Comparison of ENCODE assay signal across 22 cellular contexts in the genomic region with DNA sequence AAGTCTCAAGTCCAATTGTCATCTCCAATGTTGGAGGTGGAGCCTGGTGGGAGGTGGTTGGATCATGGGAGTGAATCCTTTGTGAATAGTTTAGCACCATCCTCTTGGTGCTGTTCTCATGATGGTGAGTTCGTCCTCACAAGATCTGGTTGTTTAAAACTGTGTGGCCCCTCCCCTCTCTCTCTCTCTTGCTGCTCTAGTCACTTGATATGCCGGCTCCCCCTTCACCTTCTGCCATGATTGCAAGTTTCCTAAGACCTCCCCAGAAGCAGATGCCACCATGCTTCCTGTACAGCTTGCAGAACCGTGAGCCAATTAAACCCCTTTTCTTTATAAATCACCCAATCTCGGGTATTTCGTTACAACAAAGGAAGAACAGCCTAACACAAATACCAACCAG.
DNase-seq lines count a peak whose midpoint lies in the region; ATAC-seq and TF ChIP-seq lines count a peak whose summit lies in the region.
"Had no signal": no experiment of that assay in that cellular context is flagged by ENCODE, and none has a peak within 500 bp of the region (broad histone marks: within the 10 kb centered on the region; RNA-seq: fewer than 3 reads in every experiment).

No MANE protein-coding gene starts in this region.

- H3K27me3 ChIP-seq in right atrium auricular region, result no peaks in the 10 kb centered on the region
- peaks cover 0 to 15% (median 0%) of the 10 kb centered on the region in 9 donors for H3K27me3 ChIP-seq in heart left ventricle
- no peaks in the 10 kb centered on the region for H3K27me3 ChIP-seq in lung (ENCODE audit: control insufficient read depth, insufficient read depth)
- H3K27me3 ChIP-seq: BE2C; BLaER1 treated with 17β-estradiol and CSF1 and Interleukin-3, amounts not matched to agents 10 nM and 100 nM had no signal

- H3K9me3 ChIP-seq in right atrium auricular region (no peaks in the 10 kb centered on the region), heart left ventricle (no peaks in the 10 kb centered on the region), lung (ENCODE audit: control insufficient read depth in 2 of 2, insufficient read depth in 1 of 2, low read length in 1 of 2) (no peaks in the 10 kb centered on the region)
- H3K9me3 ChIP-seq: A549, BE2C had no signal

- H3K27ac ChIP-seq in right atrium auricular region (no peak overlapping the region), heart left ventricle (no peak overlapping the region), coronary artery (no peak overlapping the region), lung (ENCODE audit: low read depth in 1 of 2, low read length in 1 of 2) (no peak overlapping the region)
- H3K27ac ChIP-seq: A549; BLaER1 treated with 17β-estradiol and CSF1 and Interleukin-3, amounts not matched to agents 10 nM and 100 nM; GM23248 had no signal

- DNase-seq in right atrium auricular region (ENCODE audit: low spot score), result peak; percentile 11
- no peak for DNase-seq in heart left ventricle
- DNase-seq in coronary artery (ENCODE audit: low spot score), result peak; percentile 16
- peak; percentile 15 for DNase-seq in lung (ENCODE audit: low spot score)
- no peak for DNase-seq in sciatic nerve (ENCODE audit: low spot score)
- no peak for DNase-seq in activated effector memory CD4-positive, alpha-beta T cell treated with anti-CD3 and anti-CD28 coated beads, Interleukin-2, amount 50 U/mL, for 16 hours
- DNase-seq in GM19238 (ENCODE audit: insufficient read length, low spot score), result no peak
- DNase-seq: 8988T; ACHN; AML-193; BE2C; Calu3; CD4-positive, alpha-beta T cell; COR-L47; DMS53; DMS79 treated with DMSO at 0.1 percent for 48 hours; GF-D8; GM23248; H7; HCEC 1CT had no signal

- intact Hi-C loops in heart left ventricle (cut with DNase I) (no loop called here), sciatic nerve (cut with DNase I) (no loop called here)

- 66 to 80% (median 77%) methylated on average over 5 of the region's 5 CpGs for whole genome bisulfite sequencing in heart left ventricle, 4 donors
- 77 to 85% methylated on average over 5 of the region's 5 CpGs for WGBS in lung, 2 donors

- H3K36me3 ChIP-seq in right atrium auricular region (no peaks in the 10 kb centered on the region), heart left ventricle (no peaks in the 10 kb centered on the region), lung (ENCODE audit: control insufficient read depth in 2 of 2, insufficient read depth in 2 of 2, low read length in 2 of 2) (no peaks in the 10 kb centered on the region)
- H3K36me3 ChIP-seq: BE2C; BLaER1 treated with 17β-estradiol and CSF1 and Interleukin-3, amounts not matched to agents 10 nM and 100 nM had no signal

- no peak overlapping the region for H3K4me3 ChIP-seq in right atrium auricular region
- H3K4me3 ChIP-seq in heart left ventricle, result no peak overlapping the region
- no peak overlapping the region for H3K4me3 ChIP-seq in coronary artery
- H3K4me3 ChIP-seq in lung, result no peak overlapping the region
- H3K4me3 ChIP-seq: A549; BLaER1 treated with 17β-estradiol and CSF1 and Interleukin-3, amounts not matched to agents 10 nM and 100 nM; GM23248 had no signal

- H3K4me1 ChIP-seq in right atrium auricular region, result no peaks in the 10 kb centered on the region
- H3K4me1 ChIP-seq in heart left ventricle, result no peaks in the 10 kb centered on the region
- H3K4me1 ChIP-seq in lung (ENCODE audit: control insufficient read depth in 2 of 2, insufficient read depth in 2 of 2, low read length in 2 of 2), result no peaks in the 10 kb centered on the region
- H3K4me1 ChIP-seq: A549, BE2C had no signal

- no peak for ATAC-seq in heart left ventricle
- ATAC-seq in lung (ENCODE audit: insufficient read depth, low FRiP score), result no peak
- no peak for ATAC-seq in sciatic nerve
- ATAC-seq: A549 had no signal

- TF ChIP-seq POLR2A in heart left ventricle (IDR thresholded peaks at IDR 0.05), result no peak

- no peak for TF ChIP-seq CTCF in right atrium auricular region (IDR thresholded peaks at IDR 0.05)
- TF ChIP-seq CTCF in heart left ventricle (IDR thresholded peaks at IDR 0.05), result no peak
- TF ChIP-seq CTCF in coronary artery (IDR thresholded peaks at IDR 0.05), result no peak
- no peak for TF ChIP-seq CTCF in lung (IDR thresholded peaks at IDR 0.05; ENCODE audit: control extremely low read depth, extremely low read depth)

Comparison
In these comparisons a context has a peak if more than half of its experiments do, and no peak if none do; other contexts are left out.
1. DNase-seq: peak in right atrium auricular region (single experiment), coronary artery (single experiment) and lung (single experiment); none in heart left ventricle (0 of 5), sciatic nerve (single experiment), activated effector memory CD4-positive, alpha-beta T cell treated with anti-CD3 and anti-CD28 coated beads, Interleukin-2, amount 50 U/mL, for 16 hours (single experiment) and GM19238 (single experiment).